13 cellular contexts compared by ENCODE assay signal in the genomic region with DNA sequence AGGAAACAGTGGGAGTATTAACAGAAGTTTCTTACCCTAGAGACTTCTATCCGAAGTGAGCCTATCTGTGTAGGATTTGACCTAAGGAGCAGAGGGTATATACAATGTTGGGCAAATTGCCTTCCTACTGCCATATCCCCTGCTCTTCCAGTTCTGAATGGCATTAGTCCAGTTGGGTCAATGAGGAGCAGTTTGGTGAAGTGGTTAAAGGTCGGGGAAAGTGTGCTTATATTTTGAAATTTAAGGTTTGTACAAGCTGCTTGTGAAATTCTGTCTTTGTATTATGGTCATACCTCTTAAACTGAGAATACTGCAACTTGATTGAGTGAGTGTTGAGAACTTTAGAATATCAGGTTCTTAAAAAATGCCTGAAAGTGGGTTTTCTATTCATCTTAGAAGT. TPM values are rescaled to one million over a fixed set of nuclear protein-coding genes. Genes with fewer than 3 reads are reported as not detected.
DNase-seq lines count a peak whose midpoint lies in the region; ATAC-seq, FAIRE-seq and TF ChIP-seq lines count a peak whose summit lies in the region.
"Had no signal": no experiment of that assay in that cellular context is flagged by ENCODE, and none has a peak within 500 bp of the region (broad histone marks: within the 10 kb centered on the region; RNA-seq: fewer than 3 reads in every experiment).

No MANE protein-coding gene starts in this region.

- no peak for TF ChIP-seq RAD21 in HepG2 (CRISPR knock-in tag; IDR thresholded peaks at IDR 0.05)

- H3K4me3 Mint-ChIP-seq in activated naive CD4-positive, alpha-beta T cell treated with anti-CD3 and anti-CD28 coated beads, Interleukin-2, amount 50 U/mL, for 24 hours = peak overlapping the region; percentile 95
- peak overlapping the region; percentile 88 for H3K4me3 Mint-ChIP-seq in activated CD8-positive, alpha-beta T cell treated with anti-CD3 and anti-CD28 coated beads, Interleukin-2, amount 10 ng/mL, durations not matched to agents 7 days and 5 days

- peaks cover 34% of the 10 kb centered on the region for H3K4me1 ChIP-seq in HepG2 (ENCODE audit: insufficient read depth, low read length)

- H3K79me2 ChIP-seq in HepG2 (ENCODE audit: insufficient read depth, low read length) = peaks cover 20% of the 10 kb centered on the region

- in situ Hi-C loops in HepG2 (cut with HindIII; ENCODE audit: extremely low pct_ligation_motif_present, low pct_unique_long_range_greater_than_20kb) = no loop called here

- peak overlapping the region; percentile 93 for H3K27ac Mint-ChIP-seq in activated naive CD4-positive, alpha-beta T cell treated with anti-CD3 and anti-CD28 coated beads, Interleukin-2, amount 50 U/mL, for 24 hours
- peak overlapping the region; percentile 54 for H3K27ac Mint-ChIP-seq in activated CD8-positive, alpha-beta T cell treated with anti-CD3 and anti-CD28 coated beads, Interleukin-2, amount 10 ng/mL, durations not matched to agents 7 days and 5 days

- no peaks in the 10 kb centered on the region; a peak in 1 of 5 replicates for H3K27me3 ChIP-seq in HepG2 (ENCODE audit: control insufficient read depth in 1 of 2, insufficient read depth in 2 of 2, low read length in 2 of 2)
- H3K27me3 ChIP-seq: heart left ventricle had no signal

- WGBS in HepG2 (ENCODE audit: low lambda C conversion rate) = 20% methylated on average over 2 of the region's 2 CpGs
- 73 to 78% methylated on average over 2 of the region's 2 CpGs for WGBS in lower leg skin, 2 donors

- DNase-seq in activated naive CD4-positive, alpha-beta T cell treated with anti-CD3 and anti-CD28 coated beads, Interleukin-2, amount 50 U/mL, for 16 hours = no peak
- no peak for DNase-seq in activated CD8-positive, alpha-beta T cell treated with anti-CD3 and anti-CD28 coated beads, Interleukin-2, amount 10 ng/mL, durations not matched to agents 7 days and 5 days
- DNase-seq in HepG2 (ENCODE audit: low spot score) (no peak), substantia nigra (lab: John Stamatoyannopoulos, UW) (no peak), lower leg skin (ENCODE audit: low spot score in 2 of 2) (no peak), SIG-M5 (lab: John Stamatoyannopoulos, UW) (no peak)
- DNase-seq: heart left ventricle; NCI-H2227 treated with DMSO at 0.1 percent for 48 hours; stimulated activated naive CD4-positive, alpha-beta T cell had no signal

- no peaks in the 10 kb centered on the region for H3K9me3 ChIP-seq in HepG2 (ENCODE audit: low read length)
- H3K9me3 ChIP-seq: heart left ventricle had no signal

- TF ChIP-seq CTCF in HepG2 (CRISPR knock-in tag; IDR thresholded peaks at IDR 0.05) = no peak
- TF ChIP-seq CTCF in lower leg skin (IDR thresholded peaks at IDR 0.05) = no peak

- H3K9me3 Mint-ChIP-seq in activated naive CD4-positive, alpha-beta T cell treated with anti-CD3 and anti-CD28 coated beads, Interleukin-2, amount 50 U/mL, for 24 hours = no peaks in the 10 kb centered on the region
- no peaks in the 10 kb centered on the region for H3K9me3 Mint-ChIP-seq in activated CD8-positive, alpha-beta T cell treated with anti-CD3 and anti-CD28 coated beads, Interleukin-2, amount 10 ng/mL, durations not matched to agents 7 days and 5 days (ENCODE audit: insufficient read depth)

- CTCF ChIA-PET in activated CD8-positive, alpha-beta T cell treated with anti-CD3 and anti-CD28 coated beads, Interleukin-2, amount 10 ng/mL, durations not matched to agents 7 days and 5 days (lab: Charles Lee) = no interaction called here
- CTCF ChIA-PET in HepG2 (lab: Yijun Ruan, JAX; ENCODE audit: low intra/inter-chr PET ratio, low total read pairs) = no interaction called here

- 0 out of 2 replicates have a peak, but pooled peaks cover 5% of the 10 kb centered on the region for H4K20me1 ChIP-seq in HepG2 (ENCODE audit: insufficient read depth, low read length)

- peaks cover 11% of the 10 kb centered on the region for H3K36me3 Mint-ChIP-seq in activated naive CD4-positive, alpha-beta T cell treated with anti-CD3 and anti-CD28 coated beads, Interleukin-2, amount 50 U/mL, for 24 hours
- H3K36me3 Mint-ChIP-seq in activated CD8-positive, alpha-beta T cell treated with anti-CD3 and anti-CD28 coated beads, Interleukin-2, amount 10 ng/mL, durations not matched to agents 7 days and 5 days (ENCODE audit: low read depth) = peaks cover 34% of the 10 kb centered on the region

- peak overlapping the region; percentile 68 for H3K27ac ChIP-seq in HepG2 (ENCODE audit: extremely low read length, insufficient read depth, low read length)
- peak overlapping the region; percentile 4 for H3K27ac ChIP-seq in substantia nigra (ENCODE audit: low read depth, low read length, poor library complexity, severe bottlenecking)

- POLR2A ChIA-PET in activated CD8-positive, alpha-beta T cell treated with anti-CD3 and anti-CD28 coated beads, Interleukin-2, amount 10 ng/mL, durations not matched to agents 7 days and 5 days (lab: Charles Lee) = interaction anchor here (1.1 to 4.4 kb wide), 3 partner anchors 13 to 21 kb away, joined by 3 to 29 read pairs (median 7); a partner anchor contains a TSS
- POLR2A ChIA-PET in HepG2 (lab: Yijun Ruan, JAX) = interaction anchor here (1.5 to 2.2 kb wide), 2 partner anchors 9 to 22 kb away, joined by 7 to 45 read pairs; a partner anchor contains a TSS

- intact Hi-C loops in HepG2 (cut with micrococcal nuclease; ENCODE audit: unreplicated experiment) (no loop called here), lower leg skin (cut with DNase I; ENCODE audit: low total_unique reads) (no loop called here)

- H3K4me2 ChIP-seq in HepG2 (ENCODE audit: low read depth, low read length) = peak overlapping the region; percentile 82

- H2AFZ ChIP-seq in HepG2 (ENCODE audit: low read length) = no peak overlapping the region

- peaks cover 6 to 24% of the 10 kb centered on the region in 2 experiments for H3K36me3 ChIP-seq in HepG2 (replicated peaks in 1 of 2; ENCODE audit: control insufficient read depth in 1 of 2, insufficient read depth in 2 of 2, low read length in 2 of 2)

- ATAC-seq in activated CD8-positive, alpha-beta T cell treated with anti-CD3 and anti-CD28 coated beads, Interleukin-2, amount 10 ng/mL, durations not matched to agents 7 days and 5 days = no peak
- ATAC-seq in HepG2 (no peak), HG02840 (IDR thresholded peaks at IDR 0.05; ENCODE audit: low FRiP score, unreplicated experiment) (no peak)
- ATAC-seq: heart left ventricle had no signal

- peaks cover 28% of the 10 kb centered on the region for H3K4me1 Mint-ChIP-seq in activated naive CD4-positive, alpha-beta T cell treated with anti-CD3 and anti-CD28 coated beads, Interleukin-2, amount 50 U/mL, for 24 hours
- H3K4me1 Mint-ChIP-seq in activated CD8-positive, alpha-beta T cell treated with anti-CD3 and anti-CD28 coated beads, Interleukin-2, amount 10 ng/mL, durations not matched to agents 7 days and 5 days (ENCODE audit: low read depth) = peaks cover 29% of the 10 kb centered on the region

- no peak for TF ChIP-seq EP300 in HepG2 (IDR thresholded peaks at IDR 0.05; ENCODE audit: low read depth in 2 of 2, low read length in 2 of 2)
- no peak for TF ChIP-seq EP300 in HepG2 (CRISPR knock-in tag; IDR thresholded peaks at IDR 0.05; ENCODE audit: borderline replicate concordance)

- H3K9ac ChIP-seq in HepG2 (ENCODE audit: insufficient read depth, low read depth, low read length) = peak overlapping the region; percentile 97

- BruUV-seq in HepG2 (replicated peaks; lab: Mats Ljungman, UMichigan) = no TSS peak

- TF ChIP-seq POLR2A in HepG2 (IDR thresholded peaks at IDR 0.05; ENCODE audit: insufficient read depth in 1 of 2, low read depth in 2 of 2, low read length in 2 of 2) = peak in 1 of 2 experiments; percentile 34; a peak in 1 of 4 replicates
- no peak for TF ChIP-seq POLR2A in lower leg skin (IDR thresholded peaks at IDR 0.05)

- no peaks in the 10 kb centered on the region for H3K27me3 Mint-ChIP-seq in activated naive CD4-positive, alpha-beta T cell treated with anti-CD3 and anti-CD28 coated beads, Interleukin-2, amount 50 U/mL, for 24 hours
- no peaks in the 10 kb centered on the region for H3K27me3 Mint-ChIP-seq in activated CD8-positive, alpha-beta T cell treated with anti-CD3 and anti-CD28 coated beads, Interleukin-2, amount 10 ng/mL, durations not matched to agents 7 days and 5 days (ENCODE audit: low read depth)

- H3K4me3 ChIP-seq in HepG2 (replicated peaks in 1 of 3; ENCODE audit: insufficient read depth in 1 of 3, low read depth in 2 of 3, low read length in 3 of 3) (peak overlapping the region in 2 of 3 experiments; percentile 77 to 93; a peak in 2 of 6 replicates), lower leg skin (ENCODE audit: low read depth, poor library complexity, severe bottlenecking) (no peak overlapping the region)

- FAIRE-seq in HepG2 (lab: Jason Lieb, UNC) = no peak
- FAIRE-seq: colon, HTR-8/SVneo had no signal

RNA-seq across cellular contexts. Expression of a gene that starts 1.7 kb away (rescaled TPM):
- total RNA-seq in activated CD8-positive, alpha-beta T cell treated with anti-CD3 and anti-CD28 coated beads, Interleukin-2, amount 10 ng/mL, durations not matched to agents 7 days and 5 days = 10 to 100 TPM; 45.8 to 46.2 TPM
- 126 and 138 TPM in 2 replicates for total RNA-seq in HepG2 (2016; rRNA removed; fragmentation: Illumina TruSeq; extraction: Trizol)
- total RNA-seq in HepG2 (2016; cell fraction: cytosol; rRNA removed; fragmentation: Illumina TruSeq; extraction: Trizol; ENCODE audit: low read depth) = 208 and 212 TPM in 2 replicates
- 124 and 136 TPM in 2 replicates for total RNA-seq in HepG2 (2016; cell fraction: insoluble cytoplasmic fraction; rRNA removed; fragmentation: Illumina TruSeq; extraction: Trizol)
- total RNA-seq in HepG2 (2016; cell fraction: membrane; rRNA removed; fragmentation: Illumina TruSeq; extraction: Trizol) = 398 and 405 TPM in 2 replicates
- 62.3 and 65.1 TPM in 2 replicates for total RNA-seq in HepG2 (2016; cell fraction: nucleus; rRNA removed; fragmentation: Illumina TruSeq; extraction: Trizol)
- 70.0 and 84.7 TPM in 2 replicates for polyA plus RNA-seq in HepG2 (2011; rRNA removed)
- polyA plus RNA-seq in HepG2 (2011; cell fraction: cytosol; rRNA removed) = 74.3 and 105 TPM in 2 replicates
- polyA plus RNA-seq in HepG2 (2011; cell fraction: nucleus; rRNA removed) = 19.8 and 28.7 TPM in 2 replicates
- polyA plus RNA-seq in HepG2 (2012) = 55.7 and 63.2 TPM in 2 replicates
- polyA plus RNA-seq in HepG2 (2016; cell fraction: cytosol; fragmentation: Illumina TruSeq; extraction: Trizol; ENCODE audit: low read depth) = 321 and 335 TPM in 2 replicates
- 170 and 183 TPM in 2 replicates for polyA plus RNA-seq in HepG2 (2016; cell fraction: insoluble cytoplasmic fraction; fragmentation: Illumina TruSeq; extraction: Trizol; ENCODE audit: low read depth)
- 442 and 463 TPM in 2 replicates for polyA plus RNA-seq in HepG2 (2016; cell fraction: membrane; fragmentation: Illumina TruSeq; extraction: Trizol; ENCODE audit: low read depth)
- polyA plus RNA-seq in HepG2 (2016; cell fraction: nucleus; fragmentation: Illumina TruSeq; extraction: Trizol; ENCODE audit: insufficient read depth, low read depth) = 109 and 110 TPM in 2 replicates
- 105 and 116 TPM in 2 replicates for polyA minus RNA-seq in HepG2 (2011; rRNA and poly(A)+ RNA removed; ENCODE audit: low replicate concordance)
- 34.0 and 35.6 TPM in 2 replicates for polyA minus RNA-seq in HepG2 (2011; cell fraction: cytosol; rRNA and poly(A)+ RNA removed)
- 20.9 and 25.4 TPM in 2 replicates for polyA minus RNA-seq in HepG2 (2011; cell fraction: nucleus; rRNA and poly(A)+ RNA removed)
- 10 to 100 TPM; 66.4 to 99.5 (median 90.6) TPM for total RNA-seq in lower leg skin

RNA-seq across cellular contexts. Expression of a gene that starts 21.7 kb away (rescaled TPM):
- 100 to 1,000 TPM; 103 to 114 TPM for total RNA-seq in activated CD8-positive, alpha-beta T cell treated with anti-CD3 and anti-CD28 coated beads, Interleukin-2, amount 10 ng/mL, durations not matched to agents 7 days and 5 days
- 141 and 229 TPM in 2 replicates for total RNA-seq in HepG2 (2016; rRNA removed; fragmentation: Illumina TruSeq; extraction: Trizol)
- total RNA-seq in HepG2 (2016; cell fraction: cytosol; rRNA removed; fragmentation: Illumina TruSeq; extraction: Trizol; ENCODE audit: low read depth) = 15.9 and 18.0 TPM in 2 replicates
- 132 and 230 TPM in 2 replicates for total RNA-seq in HepG2 (2016; cell fraction: insoluble cytoplasmic fraction; rRNA removed; fragmentation: Illumina TruSeq; extraction: Trizol)
- 41.6 and 47.1 TPM in 2 replicates for total RNA-seq in HepG2 (2016; cell fraction: membrane; rRNA removed; fragmentation: Illumina TruSeq; extraction: Trizol)
- total RNA-seq in HepG2 (2016; cell fraction: nucleus; rRNA removed; fragmentation: Illumina TruSeq; extraction: Trizol) = 206 and 227 TPM in 2 replicates
- polyA plus RNA-seq in HepG2 (2011; rRNA removed) = 314 and 319 TPM in 2 replicates
- polyA plus RNA-seq in HepG2 (2011; cell fraction: cytosol; rRNA removed) = 246 and 346 TPM in 2 replicates
- polyA plus RNA-seq in HepG2 (2011; cell fraction: nucleus; rRNA removed) = 97.8 and 129 TPM in 2 replicates
- polyA plus RNA-seq in HepG2 (2012) = 235 and 247 TPM in 2 replicates
- 17.5 and 22.3 TPM in 2 replicates for polyA plus RNA-seq in HepG2 (2016; cell fraction: cytosol; fragmentation: Illumina TruSeq; extraction: Trizol; ENCODE audit: low read depth)
- polyA plus RNA-seq in HepG2 (2016; cell fraction: insoluble cytoplasmic fraction; fragmentation: Illumina TruSeq; extraction: Trizol; ENCODE audit: low read depth) = 131 and 134 TPM in 2 replicates
- 31.9 and 40.3 TPM in 2 replicates for polyA plus RNA-seq in HepG2 (2016; cell fraction: membrane; fragmentation: Illumina TruSeq; extraction: Trizol; ENCODE audit: low read depth)
- 266 and 272 TPM in 2 replicates for polyA plus RNA-seq in HepG2 (2016; cell fraction: nucleus; fragmentation: Illumina TruSeq; extraction: Trizol; ENCODE audit: insufficient read depth, low read depth)
- 944 and 2,048 TPM in 2 replicates for polyA minus RNA-seq in HepG2 (2011; rRNA and poly(A)+ RNA removed; ENCODE audit: low replicate concordance)
- 324 and 343 TPM in 2 replicates for polyA minus RNA-seq in HepG2 (2011; cell fraction: cytosol; rRNA and poly(A)+ RNA removed)
- 233 and 287 TPM in 2 replicates for polyA minus RNA-seq in HepG2 (2011; cell fraction: nucleus; rRNA and poly(A)+ RNA removed)
- 10 to 100 TPM; 42.8 to 56.5 (median 50.4) TPM for total RNA-seq in lower leg skin

RNA-seq across cellular contexts. Expression of a gene that starts 54.0 kb away (rescaled TPM):
- 100 to 1,000 TPM; 102 to 106 TPM for total RNA-seq in activated CD8-positive, alpha-beta T cell treated with anti-CD3 and anti-CD28 coated beads, Interleukin-2, amount 10 ng/mL, durations not matched to agents 7 days and 5 days
- total RNA-seq in HepG2 (2016; rRNA removed; fragmentation: Illumina TruSeq; extraction: Trizol) (83.2 and 152 TPM in 2 replicates), lower leg skin (1 to 10 TPM in 3 of 4 donors, under 1 TPM in 1; 0.99 to 8.0 (median 1.9) TPM)
- total RNA-seq in HepG2 (2016; cell fraction: cytosol; rRNA removed; fragmentation: Illumina TruSeq; extraction: Trizol; ENCODE audit: low read depth) = 21.4 and 24.7 TPM in 2 replicates
- 81.6 and 154 TPM in 2 replicates for total RNA-seq in HepG2 (2016; cell fraction: insoluble cytoplasmic fraction; rRNA removed; fragmentation: Illumina TruSeq; extraction: Trizol)
- 46.5 and 56.2 TPM in 2 replicates for total RNA-seq in HepG2 (2016; cell fraction: membrane; rRNA removed; fragmentation: Illumina TruSeq; extraction: Trizol)
- 56.3 and 62.5 TPM in 2 replicates for total RNA-seq in HepG2 (2016; cell fraction: nucleus; rRNA removed; fragmentation: Illumina TruSeq; extraction: Trizol)
- polyA plus RNA-seq in HepG2 (2011; rRNA removed) = 11.0 and 17.8 TPM in 2 replicates
- 8.6 and 9.4 TPM in 2 replicates for polyA plus RNA-seq in HepG2 (2011; cell fraction: cytosol; rRNA removed)
- 8.6 and 9.6 TPM in 2 replicates for polyA plus RNA-seq in HepG2 (2011; cell fraction: nucleus; rRNA removed)
- polyA plus RNA-seq in HepG2 (2012) = 10.1 and 24.7 TPM in 2 replicates
- 14.9 and 15.0 TPM in 2 replicates for polyA plus RNA-seq in HepG2 (2016; cell fraction: cytosol; fragmentation: Illumina TruSeq; extraction: Trizol; ENCODE audit: low read depth)
- 102 and 108 TPM in 2 replicates for polyA plus RNA-seq in HepG2 (2016; cell fraction: insoluble cytoplasmic fraction; fragmentation: Illumina TruSeq; extraction: Trizol; ENCODE audit: low read depth)
- polyA plus RNA-seq in HepG2 (2016; cell fraction: membrane; fragmentation: Illumina TruSeq; extraction: Trizol; ENCODE audit: low read depth) = 30.1 and 31.3 TPM in 2 replicates
- polyA plus RNA-seq in HepG2 (2016; cell fraction: nucleus; fragmentation: Illumina TruSeq; extraction: Trizol; ENCODE audit: insufficient read depth, low read depth) = 56.2 and 66.9 TPM in 2 replicates
- polyA minus RNA-seq in HepG2 (2011; rRNA and poly(A)+ RNA removed; ENCODE audit: low replicate concordance) = 11.3 and 21.3 TPM in 2 replicates
- polyA minus RNA-seq in HepG2 (2011; cell fraction: cytosol; rRNA and poly(A)+ RNA removed) = 12.0 and 13.8 TPM in 2 replicates
- 32.1 and 40.6 TPM in 2 replicates for polyA minus RNA-seq in HepG2 (2011; cell fraction: nucleus; rRNA and poly(A)+ RNA removed)
